In genomic region chr19:1465191-1466016, GRCh38 we compare ENCODE assay signal across 8 cellular contexts. TPM values are rescaled to one million over a fixed set of nuclear protein-coding genes. Genes with fewer than 3 reads are reported as not detected.
A peak's percentile ranks its signal among the peaks of the same experiment; 100 is the strongest.
DNase-seq lines count a peak whose midpoint lies in the region; ATAC-seq and TF ChIP-seq lines count a peak whose summit lies in the region.

No MANE protein-coding gene starts in this region.

- peak; percentile 36 for TF ChIP-seq CTCF in CD14-positive monocyte (IDR thresholded peaks at IDR 0.05)
- peak; percentile 49 for TF ChIP-seq CTCF in HFFc6 (IDR thresholded peaks at IDR 0.05)

- H3K4me1 Mint-ChIP-seq in CD14-positive monocyte = peaks cover 4% of the 10 kb centered on the region
- no peaks in the 10 kb centered on the region for H3K4me1 Mint-ChIP-seq in HFFc6 (ENCODE audit: low read depth)

- H3K27me3 Mint-ChIP-seq in CD14-positive monocyte (ENCODE audit: low read depth in 3 of 3) = peaks cover 25 to 57% (median 42%) of the 10 kb centered on the region in 3 donors
- H3K27me3 Mint-ChIP-seq in HFFc6 (ENCODE audit: insufficient read depth) = peaks cover 5% of the 10 kb centered on the region; the same call in 1 of the 2 replicates

- H3K9me3 Mint-ChIP-seq in CD14-positive monocyte (peaks cover 0 to 7% (median 0%) of the 10 kb centered on the region in 7 donors), HFFc6 (no peaks in the 10 kb centered on the region)

- H3K36me3 Mint-ChIP-seq in CD14-positive monocyte = peaks cover 0 to 8% of the 10 kb centered on the region in 2 donors
- H3K36me3 Mint-ChIP-seq in HFFc6 (ENCODE audit: low read depth) = no peaks in the 10 kb centered on the region

- intact Hi-C loops in CD14-positive monocyte (cut with micrococcal nuclease) = no loop called here

- DNase-seq in CD14-positive monocyte (ENCODE audit: low spot score) (no peak), HFFc6 (no peak), dermis blood vessel endothelial cell (peak; percentile 76), mucosa of gallbladder (ENCODE audit: low spot score) (peak; percentile 41), occipital lobe (lab: John Stamatoyannopoulos, UW) (no peak)

- H3K27ac Mint-ChIP-seq in CD14-positive monocyte = no peak overlapping the region
- no peak overlapping the region for H3K27ac Mint-ChIP-seq in HFFc6

- ATAC-seq in HG02870 (IDR thresholded peaks at IDR 0.05; ENCODE audit: unreplicated experiment) (no peak), HG03439 (IDR thresholded peaks at IDR 0.05; ENCODE audit: unreplicated experiment) (no peak), HG03354 (IDR thresholded peaks at IDR 0.05; ENCODE audit: poor library complexity, severe bottlenecking, unreplicated experiment) (no peak)

- H3K4me3 Mint-ChIP-seq in CD14-positive monocyte (peak overlapping the region in 1 of 2 donors; percentile 51), HFFc6 (no peak overlapping the region)

RNA-seq across cellular contexts. Expression of gene C19orf25, which starts 13.6 kb away (rescaled TPM):
- polyA plus RNA-seq in CD14-positive monocyte = 10 to 100 TPM; 19.9 to 20.9 TPM
- 10 to 100 TPM; 26.7 to 34.8 (median 29.6) TPM for total RNA-seq in HFFc6 (2021; fragmentation: NEBNext Ultra II Directional; extraction: Animal tissue kit (Norgen Biotek cat#: 25700))
- total RNA-seq in dermis blood vessel endothelial cell (22.0 and 28.1 TPM in 2 replicates), mucosa of gallbladder (41.6 TPM), occipital lobe (18.6 TPM)

RNA-seq across cellular contexts. Expression of gene APC2, which starts 15.5 kb away (rescaled TPM):
- polyA plus RNA-seq in CD14-positive monocyte = not detected
- total RNA-seq in HFFc6 (2021; fragmentation: NEBNext Ultra II Directional; extraction: Animal tissue kit (Norgen Biotek cat#: 25700)) = under 1 TPM; 0.18 to 0.47 (median 0.32) TPM
- total RNA-seq in dermis blood vessel endothelial cell (0.23 and 0.34 TPM in 2 replicates), mucosa of gallbladder (0.43 TPM), occipital lobe (141 TPM)

RNA-seq across cellular contexts. Expression of gene PCSK4, which starts 24.7 kb away (rescaled TPM):
- under 1 TPM in 1 of 2 donors, not detected in 1; 0.34 TPM for polyA plus RNA-seq in CD14-positive monocyte
- total RNA-seq in HFFc6 (2021; fragmentation: NEBNext Ultra II Directional; extraction: Animal tissue kit (Norgen Biotek cat#: 25700)) = 1 to 10 TPM in 3 of 6 experiments, under 1 TPM in 3; 0.34 to 1.2 (median 0.98) TPM
- 0.68 and 1.1 TPM in 2 replicates for total RNA-seq in dermis blood vessel endothelial cell
- total RNA-seq in mucosa of gallbladder = 11.7 TPM
- total RNA-seq in occipital lobe = 1.7 TPM

RNA-seq across cellular contexts. Expression of gene REEP6, which starts 25.6 kb away (rescaled TPM):
- polyA plus RNA-seq in CD14-positive monocyte = 1 to 10 TPM in 1 of 2 donors, under 1 TPM in 1; 0.51 to 1.8 TPM
- total RNA-seq in HFFc6 (2021; fragmentation: NEBNext Ultra II Directional; extraction: Animal tissue kit (Norgen Biotek cat#: 25700)) = 1 to 10 TPM; 1.7 to 4.6 (median 2.1) TPM
- total RNA-seq in dermis blood vessel endothelial cell = 0.34 and 1.0 TPM in 2 replicates
- 80.5 TPM for total RNA-seq in mucosa of gallbladder
- total RNA-seq in occipital lobe = 0.31 TPM

RNA-seq across cellular contexts. Expression of gene RPS15, which starts 27.2 kb away (rescaled TPM):
- 1,000 to 10,000 TPM; 1,318 to 1,526 TPM for polyA plus RNA-seq in CD14-positive monocyte
- total RNA-seq in HFFc6 (2021; fragmentation: NEBNext Ultra II Directional; extraction: Animal tissue kit (Norgen Biotek cat#: 25700)) = 1,000 to 10,000 TPM; 1,047 to 1,358 (median 1,277) TPM
- total RNA-seq in dermis blood vessel endothelial cell = 380 and 637 TPM in 2 replicates
- 877 TPM for total RNA-seq in mucosa of gallbladder
- total RNA-seq in occipital lobe = 252 TPM

Comparison
In these comparisons a context has a peak if more than half of its experiments do, and no peak if none do; other contexts are left out.
1. DNase-seq: peak in dermis blood vessel endothelial cell (single experiment) and mucosa of gallbladder (single experiment); none in CD14-positive monocyte (single experiment), HFFc6 (single experiment) and occipital lobe (single experiment).
2. RNA of gene APC2, which starts 15.5 kb away (total RNA-seq): 141 TPM in occipital lobe (single experiment); 0.43 TPM in mucosa of gallbladder (single experiment), 0.18 to 0.47 TPM in HFFc6 and 0.23 to 0.34 TPM in dermis blood vessel endothelial cell; every median in the first group is over 10 times any median in the second.